10 cellular contexts compared by ENCODE assay signal in genomic region chr14:75521415-75522199, GRCh38. TPM values are rescaled to one million over a fixed set of nuclear protein-coding genes. Genes with fewer than 3 reads are reported as not detected.
A peak's percentile ranks its signal among the peaks of the same experiment; 100 is the strongest.
DNase-seq lines count a peak whose midpoint lies in the region; ATAC-seq and TF ChIP-seq lines count a peak whose summit lies in the region.
"Had no signal": no experiment of that assay in that cellular context is flagged by ENCODE, and none has a peak within 500 bp of the region (broad histone marks: within the 10 kb centered on the region; RNA-seq: fewer than 3 reads in every experiment).

No MANE protein-coding gene starts in this region.

- H3K27ac ChIP-seq in neuronal stem cell (replicated peaks; ENCODE audit: low read length) = no peak overlapping the region
- H3K27ac ChIP-seq in heart right ventricle = peak overlapping the region in 1 of 10 donors; percentile 90

- H3K36me3 ChIP-seq in neuronal stem cell (replicated peaks in 1 of 2; ENCODE audit: control insufficient read depth in 2 of 2, insufficient read depth in 2 of 2, low read length in 2 of 2) (no peaks in the 10 kb centered on the region), heart right ventricle (peaks cover 0 to 8% (median 0%) of the 10 kb centered on the region in 9 donors)

- peak; percentile 46 to 48 for ATAC-seq in activated CD4-positive, CD25-positive, alpha-beta regulatory T cell treated with anti-CD3 and anti-CD28 coated beads, Interleukin-2, amount 50 U/mL, for 24 hours
- ATAC-seq in HG03521 (IDR thresholded peaks at IDR 0.05; ENCODE audit: unreplicated experiment) (peak; percentile 9), heart right ventricle (no peak)
- peak; percentile 15 for ATAC-seq in stimulated activated naive CD8-positive, alpha-beta T cell treated with anti-CD3 and anti-CD28 coated beads, Interleukin-15, Interleukin-2, amounts not matched to agents 100 U/mL and 50 U/mL, for 24 hours
- ATAC-seq: HCT116 had no signal

- H2BK12ac ChIP-seq in neuronal stem cell (ENCODE audit: low read length) = no peak overlapping the region

- H3K4me1 ChIP-seq in neuronal stem cell (ENCODE audit: control insufficient read depth in 2 of 2, insufficient read depth in 1 of 2, low read depth in 1 of 2, low read length in 2 of 2) (peaks cover 0 to 8% of the 10 kb centered on the region in 2 donors), heart right ventricle (peaks cover 0 to 44% (median 0%) of the 10 kb centered on the region in 9 donors)

- DNase-seq in activated CD4-positive, CD25-positive, alpha-beta regulatory T cell treated with anti-CD3 and anti-CD28 coated beads, Interleukin-2, amount 50 U/mL, for 72 hours = no peak
- DNase-seq in T47D (ENCODE audit: low read depth in 1 of 2, low spot score in 1 of 2) (peak; percentile 33 to 69), GM10248 (ENCODE audit: extremely low spot score) (no peak), neuronal stem cell (ENCODE audit: low spot score) (no peak), heart right ventricle (no peak)
- DNase-seq in stimulated activated naive CD8-positive, alpha-beta T cell treated with anti-CD3 and anti-CD28 coated beads, Interleukin-15, Interleukin-2, amounts not matched to agents 100 U/mL and 50 U/mL, for 24 hours = peak; percentile 29
- DNase-seq: NCI-H524 treated with DMSO at 0.1 percent for 48 hours had no signal

- CTCF ChIA-PET in GM10248 (lab: Yijun Ruan, JAX) = interaction anchor here (1.0 to 12.9 kb wide), 11 partner anchors 8 to 135 kb away, joined by 3 to 105 read pairs (median 6); no protein-coding TSS in a partner anchor

- WGBS in neuronal stem cell (ENCODE audit: extremely low coverage in 2 of 2, insufficient read length in 2 of 2, insufficient replicate concordance in 1 of 2), 2 donors = no CpG with 5 or more reads among the region's 11 CpGs
- 65 to 68% methylated on average over 11 of the region's 11 CpGs for WGBS in heart right ventricle, 2 donors

- no peak overlapping the region for H3K4me2 ChIP-seq in neuronal stem cell (ENCODE audit: insufficient read depth, low read length, poor library complexity, severe bottlenecking)

- H3K23ac ChIP-seq in neuronal stem cell (ENCODE audit: low read depth, low read length, poor library complexity) = no peak overlapping the region

- in situ Hi-C loops in T47D (cut with HindIII; ENCODE audit: low pct_unique_long_range_greater_than_20kb, low sequenced_read_pairs) = no loop called here

- H3K18ac ChIP-seq in neuronal stem cell (ENCODE audit: low read length) = no peak overlapping the region

- intact Hi-C loops in heart right ventricle (cut with DNase I) = no loop called here

- POLR2A ChIA-PET in GM10248 (lab: Yijun Ruan, JAX) = interaction anchor here (0.5 kb wide), 1 partner anchor 32 kb away, joined by 3 read pairs; no protein-coding TSS in a partner anchor

- H3K4ac ChIP-seq in neuronal stem cell (ENCODE audit: low read length) = no peak overlapping the region

- no peak overlapping the region for H2BK120ac ChIP-seq in neuronal stem cell (ENCODE audit: low read depth, low read length)

- no peak overlapping the region for H3K14ac ChIP-seq in neuronal stem cell (ENCODE audit: low read length)

- H2BK5ac ChIP-seq in neuronal stem cell (ENCODE audit: low read length) = no peak overlapping the region

- H3K4me3 ChIP-seq in neuronal stem cell (ENCODE audit: low read length in 2 of 2) = no peak overlapping the region
- peak overlapping the region in 2 of 10 donors; percentile 2 to 65 for H3K4me3 ChIP-seq in heart right ventricle

- H2AFZ ChIP-seq in neuronal stem cell (ENCODE audit: low read length) = no peak overlapping the region

- no peak overlapping the region for H4K8ac ChIP-seq in neuronal stem cell (ENCODE audit: low read depth, low read length)

- H3K9ac ChIP-seq in neuronal stem cell (ENCODE audit: low read depth, low read length, poor library complexity) = no peak overlapping the region

- H3K9me3 ChIP-seq in neuronal stem cell (replicated peaks in 1 of 2; ENCODE audit: control insufficient read depth in 2 of 2, insufficient read depth in 1 of 2, low read depth in 1 of 2, low read length in 2 of 2) (no peaks in the 10 kb centered on the region), heart right ventricle (no peaks in the 10 kb centered on the region)

- H3K27me3 ChIP-seq in neuronal stem cell (ENCODE audit: control insufficient read depth in 3 of 3, insufficient read depth in 3 of 3, low read depth in 1 of 3, low read length in 3 of 3) (peaks cover 0 to 1% (median 0%) of the 10 kb centered on the region in 3 experiments), heart right ventricle (peaks cover 0 to 19% (median 0%) of the 10 kb centered on the region in 7 donors)

- no peaks in the 10 kb centered on the region for H3K79me1 ChIP-seq in neuronal stem cell (ENCODE audit: low read depth, low read length)

- TF ChIP-seq CTCF in GM10248 (IDR thresholded peaks at IDR 0.05; ENCODE audit: control extremely low read depth, extremely low read depth, low read depth, missing control alignments) = no peak
- TF ChIP-seq CTCF in heart right ventricle (IDR thresholded peaks at IDR 0.05) = no peak

- H2AK5ac ChIP-seq in neuronal stem cell (ENCODE audit: low read depth, low read length) = no peak overlapping the region

- H4K91ac ChIP-seq in neuronal stem cell (ENCODE audit: low read depth, low read length, poor library complexity) = no peak overlapping the region

- no peak overlapping the region for H2BK15ac ChIP-seq in neuronal stem cell (ENCODE audit: low read length)

RNA-seq across cellular contexts. Expression of gene BATF, which starts 0.7 kb away (rescaled TPM):
- polyA plus RNA-seq in neuronal stem cell (2013, experiment 1 of 2) = not detected
- polyA plus RNA-seq in neuronal stem cell (2013, experiment 2 of 2) = not detected
- 1 to 10 TPM in 3 of 10 donors, under 1 TPM in 2, not detected in 5; 0.34 to 3.3 (median 1.3) TPM for total RNA-seq in heart right ventricle
- polyA plus RNA-seq in heart right ventricle = 1 to 10 TPM; 1.7 TPM

RNA-seq across cellular contexts. Expression of gene FLVCR2, which starts 56.8 kb away (rescaled TPM):
- polyA plus RNA-seq in neuronal stem cell (2013, experiment 1 of 2) = 2.4 TPM
- 2.0 TPM for polyA plus RNA-seq in neuronal stem cell (2013, experiment 2 of 2)
- total RNA-seq in heart right ventricle = 10 to 100 TPM in 1 of 10 donors, 1 to 10 TPM in 8, under 1 TPM in 1; 0.95 to 11.3 (median 3.4) TPM
- 1 to 10 TPM; 1.1 to 1.7 TPM for polyA plus RNA-seq in heart right ventricle

Comparison
In these comparisons a context has a peak if more than half of its experiments do, and no peak if none do; other contexts are left out.
1. ATAC-seq: peak in activated CD4-positive, CD25-positive, alpha-beta regulatory T cell treated with anti-CD3 and anti-CD28 coated beads, Interleukin-2, amount 50 U/mL, for 24 hours (2 of 2), HG03521 (single experiment) and stimulated activated naive CD8-positive, alpha-beta T cell treated with anti-CD3 and anti-CD28 coated beads, Interleukin-15, Interleukin-2, amounts not matched to agents 100 U/mL and 50 U/mL, for 24 hours (single experiment); none in heart right ventricle (0 of 8).
2. DNase-seq: peak in T47D (2 of 2) and stimulated activated naive CD8-positive, alpha-beta T cell treated with anti-CD3 and anti-CD28 coated beads, Interleukin-15, Interleukin-2, amounts not matched to agents 100 U/mL and 50 U/mL, for 24 hours (single experiment); none in activated CD4-positive, CD25-positive, alpha-beta regulatory T cell treated with anti-CD3 and anti-CD28 coated beads, Interleukin-2, amount 50 U/mL, for 72 hours (single experiment), GM10248 (single experiment), neuronal stem cell (single experiment) and heart right ventricle (0 of 2).